In the genomic region with DNA sequence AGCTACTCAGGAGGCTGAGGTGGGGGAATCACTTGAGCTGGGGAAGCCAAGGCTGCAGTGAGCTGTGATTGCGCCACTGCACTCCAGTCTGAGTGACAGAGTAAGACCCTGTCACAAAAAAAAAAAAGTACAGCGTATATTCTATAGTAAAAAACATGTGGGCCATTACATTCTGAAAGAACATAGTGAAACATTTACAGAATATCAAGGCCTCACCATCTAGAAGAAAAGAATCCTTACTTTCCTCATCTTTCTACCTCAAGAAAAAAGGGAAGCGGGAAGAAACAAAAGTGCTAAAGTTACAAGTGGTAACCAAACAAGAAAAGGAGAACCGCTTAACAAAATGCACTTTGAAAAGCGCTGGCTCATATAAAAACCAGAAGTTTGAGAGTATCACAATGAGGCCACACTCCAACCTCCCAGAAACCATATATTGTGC, we compare ENCODE assay signal across 13 cellular contexts. TPM values are rescaled to one million over a fixed set of nuclear protein-coding genes. Genes with fewer than 3 reads are reported as not detected.
DNase-seq lines count a peak whose midpoint lies in the region; ATAC-seq, FAIRE-seq and TF ChIP-seq lines count a peak whose summit lies in the region.
"Had no signal": no experiment of that assay in that cellular context is flagged by ENCODE, and none has a peak within 500 bp of the region (broad histone marks: within the 10 kb centered on the region; RNA-seq: fewer than 3 reads in every experiment).

No MANE protein-coding gene starts in this region.

- TF ChIP-seq CTCF in neural crest cell (conservative IDR thresholded peaks at IDR 0.05) = no peak

- no peak overlapping the region for H3K4me3 Mint-ChIP-seq in neural crest cell
- H3K4me3 Mint-ChIP-seq: CD4-positive, alpha-beta T cell; type B pancreatic cell had no signal

- DNase-seq in GM18507 (ENCODE audit: extremely low spot score, insufficient read length, low read depth) (no peak), RPMI8226 (peak; percentile 65), neural crest cell (ENCODE audit: low read depth, low spot score) (no peak), NCI-H2196 (lab: John Stamatoyannopoulos, UW; ENCODE audit: unreplicated experiment) (no peak), COLO668 (lab: John Stamatoyannopoulos, UW; ENCODE audit: unreplicated experiment) (no peak), GM19240 (ENCODE audit: insufficient read length, low spot score) (no peak)
- DNase-seq in stimulated activated CD4-positive, alpha-beta T cell treated with anti-CD3 and anti-CD28 coated beads, Interleukin-2, amount 100 ng/mL, for 24 hours = no peak
- DNase-seq: activated CD4-positive, alpha-beta T cell treated with anti-CD3 and anti-CD28 coated beads for 1 hour; activated gamma-delta T cell; CD4-positive, alpha-beta T cell; sigmoid colon had no signal

- peak overlapping the region; percentile 12 for H3K27ac Mint-ChIP-seq in neural crest cell (ENCODE audit: unreplicated experiment)
- H3K27ac Mint-ChIP-seq: CD4-positive, alpha-beta T cell; type B pancreatic cell had no signal

- peaks cover 34% of the 10 kb centered on the region for H3K27me3 Mint-ChIP-seq in neural crest cell (ENCODE audit: low read depth)

- peak; percentile 87 for FAIRE-seq in GM18507 (lab: Jason Lieb, UNC)

- ATAC-seq in HG03097 (IDR thresholded peaks at IDR 0.05; ENCODE audit: low FRiP score, unreplicated experiment) = peak; percentile 28

- peaks cover 9% of the 10 kb centered on the region for H3K4me1 Mint-ChIP-seq in neural crest cell

- H3K9me3 Mint-ChIP-seq in neural crest cell = peaks cover 5% of the 10 kb centered on the region
- H3K9me3 Mint-ChIP-seq: CD4-positive, alpha-beta T cell had no signal

- peaks cover 4% of the 10 kb centered on the region for H3K36me3 Mint-ChIP-seq in neural crest cell (ENCODE audit: low read depth)
- H3K36me3 Mint-ChIP-seq: type B pancreatic cell had no signal

RNA-seq across cellular contexts. Expression of a gene that starts 5.7 kb away (rescaled TPM):
- 0.98 and 1.4 TPM in 2 replicates for total RNA-seq in neural crest cell
